ENCODE assay signal across 1 cellular context in the genomic region with DNA sequence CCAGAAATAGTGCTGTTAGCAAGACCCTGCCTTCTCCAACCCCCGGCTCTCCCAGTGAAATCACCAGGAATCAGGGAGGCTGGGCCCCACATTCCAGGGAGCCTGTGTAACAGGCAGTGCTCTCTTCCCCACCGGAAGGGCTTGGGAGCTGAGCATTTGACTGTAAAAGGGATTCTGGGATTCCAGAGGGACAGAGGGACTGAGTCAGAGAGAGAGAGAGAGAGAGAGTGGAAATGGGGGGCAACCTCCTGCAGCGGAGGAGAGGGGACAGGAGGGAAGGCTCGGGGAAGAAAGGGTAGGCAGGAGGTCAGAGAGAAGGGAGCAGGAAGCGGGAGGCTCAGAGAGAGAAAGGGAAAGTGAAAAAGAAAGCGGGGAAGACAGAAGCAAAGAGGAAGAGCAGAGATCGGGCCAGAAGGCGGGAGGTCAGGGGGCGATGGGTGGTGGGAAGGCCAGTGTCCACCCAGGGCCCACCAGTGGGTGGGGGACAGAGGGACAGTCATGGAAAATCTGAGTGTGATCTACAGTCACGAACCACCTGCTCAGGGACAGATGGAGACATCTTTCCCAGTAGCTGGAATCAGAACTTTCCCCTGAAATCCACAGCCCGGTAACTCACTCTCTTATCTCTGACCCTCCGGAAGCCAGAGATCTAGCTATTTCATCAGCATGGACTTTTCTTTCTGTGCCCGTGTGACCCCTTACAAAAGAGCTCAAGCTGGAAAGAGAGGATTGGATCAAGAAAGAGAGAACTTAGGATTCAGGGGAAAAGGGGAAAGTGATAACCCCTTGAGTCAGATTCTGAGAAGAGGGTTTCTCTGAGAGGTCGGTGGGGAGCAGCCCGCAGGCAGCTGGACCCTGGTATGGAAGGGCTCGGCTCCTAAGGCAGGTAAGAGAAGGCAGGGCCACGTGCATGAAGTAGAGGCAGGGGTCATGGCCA.
TF ChIP-seq lines count a peak whose summit lies in the region.

No MANE protein-coding gene starts in this region.

TF ChIP-seq in HepG2, 621 proteins besides CTCF, POLR2A, EP300 and RAD21 (continued from another document and continues in another):
- TF ChIP-seq, protein P1, sequence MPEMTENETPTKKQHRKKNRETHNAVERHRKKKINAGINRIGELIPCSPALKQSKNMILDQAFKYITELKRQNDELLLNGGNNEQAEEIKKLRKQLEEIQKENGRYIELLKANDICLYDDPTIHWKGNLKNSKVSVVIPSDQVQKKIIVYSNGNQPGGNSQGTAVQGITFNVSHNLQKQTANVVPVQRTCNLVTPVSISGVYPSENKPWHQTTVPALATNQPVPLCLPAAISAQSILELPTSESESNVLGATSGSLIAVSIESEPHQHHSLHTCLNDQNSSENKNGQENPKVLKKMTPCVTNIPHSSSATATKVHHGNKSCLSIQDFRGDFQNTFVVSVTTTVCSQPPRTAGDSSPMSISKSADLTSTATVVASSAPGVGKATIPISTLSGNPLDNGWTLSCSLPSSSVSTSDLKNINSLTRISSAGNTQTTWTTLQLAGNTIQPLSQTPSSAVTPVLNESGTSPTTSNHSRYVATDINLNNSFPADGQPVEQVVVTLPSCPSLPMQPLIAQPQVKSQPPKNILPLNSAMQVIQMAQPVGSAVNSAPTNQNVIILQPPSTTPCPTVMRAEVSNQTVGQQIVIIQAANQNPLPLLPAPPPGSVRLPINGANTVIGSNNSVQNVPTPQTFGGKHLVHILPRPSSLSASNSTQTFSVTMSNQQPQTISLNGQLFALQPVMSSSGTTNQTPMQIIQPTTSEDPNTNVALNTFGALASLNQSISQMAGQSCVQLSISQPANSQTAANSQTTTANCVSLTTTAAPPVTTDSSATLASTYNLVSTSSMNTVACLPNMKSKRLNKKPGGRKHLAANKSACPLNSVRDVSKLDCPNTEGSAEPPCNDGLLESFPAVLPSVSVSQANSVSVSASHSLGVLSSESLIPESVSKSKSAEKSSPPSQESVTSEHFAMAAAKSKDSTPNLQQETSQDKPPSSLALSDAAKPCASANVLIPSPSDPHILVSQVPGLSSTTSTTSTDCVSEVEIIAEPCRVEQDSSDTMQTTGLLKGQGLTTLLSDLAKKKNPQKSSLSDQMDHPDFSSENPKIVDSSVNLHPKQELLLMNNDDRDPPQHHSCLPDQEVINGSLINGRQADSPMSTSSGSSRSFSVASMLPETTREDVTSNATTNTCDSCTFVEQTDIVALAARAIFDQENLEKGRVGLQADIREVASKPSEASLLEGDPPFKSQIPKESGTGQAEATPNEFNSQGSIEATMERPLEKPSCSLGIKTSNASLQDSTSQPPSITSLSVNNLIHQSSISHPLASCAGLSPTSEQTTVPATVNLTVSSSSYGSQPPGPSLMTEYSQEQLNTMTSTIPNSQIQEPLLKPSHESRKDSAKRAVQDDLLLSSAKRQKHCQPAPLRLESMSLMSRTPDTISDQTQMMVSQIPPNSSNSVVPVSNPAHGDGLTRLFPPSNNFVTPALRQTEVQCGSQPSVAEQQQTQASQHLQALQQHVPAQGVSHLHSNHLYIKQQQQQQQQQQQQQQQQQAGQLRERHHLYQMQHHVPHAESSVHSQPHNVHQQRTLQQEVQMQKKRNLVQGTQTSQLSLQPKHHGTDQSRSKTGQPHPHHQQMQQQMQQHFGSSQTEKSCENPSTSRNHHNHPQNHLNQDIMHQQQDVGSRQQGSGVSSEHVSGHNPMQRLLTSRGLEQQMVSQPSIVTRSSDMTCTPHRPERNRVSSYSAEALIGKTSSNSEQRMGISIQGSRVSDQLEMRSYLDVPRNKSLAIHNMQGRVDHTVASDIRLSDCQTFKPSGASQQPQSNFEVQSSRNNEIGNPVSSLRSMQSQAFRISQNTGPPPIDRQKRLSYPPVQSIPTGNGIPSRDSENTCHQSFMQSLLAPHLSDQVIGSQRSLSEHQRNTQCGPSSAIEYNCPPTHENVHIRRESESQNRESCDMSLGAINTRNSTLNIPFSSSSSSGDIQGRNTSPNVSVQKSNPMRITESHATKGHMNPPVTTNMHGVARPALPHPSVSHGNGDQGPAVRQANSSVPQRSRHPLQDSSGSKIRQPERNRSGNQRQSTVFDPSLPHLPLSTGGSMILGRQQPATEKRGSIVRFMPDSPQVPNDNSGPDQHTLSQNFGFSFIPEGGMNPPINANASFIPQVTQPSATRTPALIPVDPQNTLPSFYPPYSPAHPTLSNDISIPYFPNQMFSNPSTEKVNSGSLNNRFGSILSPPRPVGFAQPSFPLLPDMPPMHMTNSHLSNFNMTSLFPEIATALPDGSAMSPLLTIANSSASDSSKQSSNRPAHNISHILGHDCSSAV (CRISPR knock-in tag; IDR thresholded peaks at IDR 0.05; ENCODE audit: borderline replicate concordance): no peak
- TF ChIP-seq ZNF33B (CRISPR knock-in tag; IDR thresholded peaks at IDR 0.05): no peak
- TF ChIP-seq KDM3A (CRISPR knock-in tag; IDR thresholded peaks at IDR 0.05; ENCODE audit: low read depth): no peak
- no peak for TF ChIP-seq ZNF251 (CRISPR knock-in tag; IDR thresholded peaks at IDR 0.05)
- TF ChIP-seq, protein P2, sequence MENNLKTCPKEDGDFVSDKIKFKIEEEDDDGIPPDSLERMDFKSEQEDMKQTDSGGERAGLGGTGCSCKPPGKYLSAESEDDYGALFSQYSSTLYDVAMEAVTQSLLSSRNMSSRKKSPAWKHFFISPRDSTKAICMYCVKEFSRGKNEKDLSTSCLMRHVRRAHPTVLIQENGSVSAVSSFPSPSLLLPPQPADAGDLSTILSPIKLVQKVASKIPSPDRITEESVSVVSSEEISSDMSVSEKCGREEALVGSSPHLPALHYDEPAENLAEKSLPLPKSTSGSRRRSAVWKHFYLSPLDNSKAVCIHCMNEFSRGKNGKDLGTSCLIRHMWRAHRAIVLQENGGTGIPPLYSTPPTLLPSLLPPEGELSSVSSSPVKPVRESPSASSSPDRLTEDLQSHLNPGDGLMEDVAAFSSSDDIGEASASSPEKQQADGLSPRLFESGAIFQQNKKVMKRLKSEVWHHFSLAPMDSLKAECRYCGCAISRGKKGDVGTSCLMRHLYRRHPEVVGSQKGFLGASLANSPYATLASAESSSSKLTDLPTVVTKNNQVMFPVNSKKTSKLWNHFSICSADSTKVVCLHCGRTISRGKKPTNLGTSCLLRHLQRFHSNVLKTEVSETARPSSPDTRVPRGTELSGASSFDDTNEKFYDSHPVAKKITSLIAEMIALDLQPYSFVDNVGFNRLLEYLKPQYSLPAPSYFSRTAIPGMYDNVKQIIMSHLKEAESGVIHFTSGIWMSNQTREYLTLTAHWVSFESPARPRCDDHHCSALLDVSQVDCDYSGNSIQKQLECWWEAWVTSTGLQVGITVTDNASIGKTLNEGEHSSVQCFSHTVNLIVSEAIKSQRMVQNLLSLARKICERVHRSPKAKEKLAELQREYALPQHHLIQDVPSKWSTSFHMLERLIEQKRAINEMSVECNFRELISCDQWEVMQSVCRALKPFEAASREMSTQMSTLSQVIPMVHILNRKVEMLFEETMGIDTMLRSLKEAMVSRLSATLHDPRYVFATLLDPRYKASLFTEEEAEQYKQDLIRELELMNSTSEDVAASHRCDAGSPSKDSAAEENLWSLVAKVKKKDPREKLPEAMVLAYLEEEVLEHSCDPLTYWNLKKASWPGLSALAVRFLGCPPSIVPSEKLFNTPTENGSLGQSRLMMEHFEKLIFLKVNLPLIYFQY (CRISPR knock-in tag; IDR thresholded peaks at IDR 0.05; ENCODE audit: borderline replicate concordance): no peak; the same call in 1 of the 2 replicates
- 0 out of 2 replicates have a peak, but pooled peaks have one; percentile 55 for TF ChIP-seq ZNF670 (CRISPR knock-in tag; IDR thresholded peaks at IDR 0.05; ENCODE audit: borderline replicate concordance)
- no peak for TF ChIP-seq ZNF749 (CRISPR knock-in tag; IDR thresholded peaks at IDR 0.05; ENCODE audit: borderline replicate concordance)
- TF ChIP-seq MATR3 (CRISPR knock-in tag; IDR thresholded peaks at IDR 0.05): no peak
- peak; percentile 73; the same call in 1 of the 2 replicates for TF ChIP-seq ZNF816 (CRISPR knock-in tag; IDR thresholded peaks at IDR 0.05; ENCODE audit: borderline replicate concordance)
- TF ChIP-seq KLF11 (CRISPR knock-in tag; IDR thresholded peaks at IDR 0.05): no peak
- no peak for TF ChIP-seq SMARCE1 (IDR thresholded peaks at IDR 0.05; ENCODE audit: borderline replicate concordance)
- peak; percentile 42; the same call in 1 of the 2 replicates for TF ChIP-seq TCF7 (IDR thresholded peaks at IDR 0.05; ENCODE audit: low read depth)
- peak; percentile 36; the same call in 1 of the 2 replicates for TF ChIP-seq FOSL1 (CRISPR knock-in tag; IDR thresholded peaks at IDR 0.05; ENCODE audit: borderline replicate concordance)
- no peak for TF ChIP-seq ZNF337 (CRISPR knock-in tag; IDR thresholded peaks at IDR 0.05; ENCODE audit: borderline replicate concordance, low read depth)
- TF ChIP-seq, protein P3, sequence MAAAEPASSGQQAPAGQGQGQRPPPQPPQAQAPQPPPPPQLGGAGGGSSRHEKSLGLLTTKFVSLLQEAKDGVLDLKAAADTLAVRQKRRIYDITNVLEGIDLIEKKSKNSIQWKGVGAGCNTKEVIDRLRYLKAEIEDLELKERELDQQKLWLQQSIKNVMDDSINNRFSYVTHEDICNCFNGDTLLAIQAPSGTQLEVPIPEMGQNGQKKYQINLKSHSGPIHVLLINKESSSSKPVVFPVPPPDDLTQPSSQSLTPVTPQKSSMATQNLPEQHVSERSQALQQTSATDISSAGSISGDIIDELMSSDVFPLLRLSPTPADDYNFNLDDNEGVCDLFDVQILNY (CRISPR knock-in tag; conservative IDR thresholded peaks at IDR 0.05): no peak
- TF ChIP-seq NAIF1 (CRISPR knock-in tag; IDR thresholded peaks at IDR 0.05; ENCODE audit: borderline replicate concordance): no peak
- no peak for TF ChIP-seq FLYWCH1 (CRISPR knock-in tag; IDR thresholded peaks at IDR 0.05)
- TF ChIP-seq, protein P4, sequence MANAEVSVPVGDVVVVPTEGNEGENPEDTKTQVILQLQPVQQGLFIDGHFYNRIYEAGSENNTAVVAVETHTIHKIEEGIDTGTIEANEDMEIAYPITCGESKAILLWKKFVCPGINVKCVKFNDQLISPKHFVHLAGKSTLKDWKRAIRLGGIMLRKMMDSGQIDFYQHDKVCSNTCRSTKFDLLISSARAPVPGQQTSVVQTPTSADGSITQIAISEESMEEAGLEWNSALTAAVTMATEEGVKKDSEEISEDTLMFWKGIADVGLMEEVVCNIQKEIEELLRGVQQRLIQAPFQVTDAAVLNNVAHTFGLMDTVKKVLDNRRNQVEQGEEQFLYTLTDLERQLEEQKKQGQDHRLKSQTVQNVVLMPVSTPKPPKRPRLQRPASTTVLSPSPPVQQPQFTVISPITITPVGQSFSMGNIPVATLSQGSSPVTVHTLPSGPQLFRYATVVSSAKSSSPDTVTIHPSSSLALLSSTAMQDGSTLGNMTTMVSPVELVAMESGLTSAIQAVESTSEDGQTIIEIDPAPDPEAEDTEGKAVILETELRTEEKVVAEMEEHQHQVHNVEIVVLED (CRISPR knock-in tag; IDR thresholded peaks at IDR 0.05; ENCODE audit: borderline replicate concordance): no peak
- TF ChIP-seq, protein P5, sequence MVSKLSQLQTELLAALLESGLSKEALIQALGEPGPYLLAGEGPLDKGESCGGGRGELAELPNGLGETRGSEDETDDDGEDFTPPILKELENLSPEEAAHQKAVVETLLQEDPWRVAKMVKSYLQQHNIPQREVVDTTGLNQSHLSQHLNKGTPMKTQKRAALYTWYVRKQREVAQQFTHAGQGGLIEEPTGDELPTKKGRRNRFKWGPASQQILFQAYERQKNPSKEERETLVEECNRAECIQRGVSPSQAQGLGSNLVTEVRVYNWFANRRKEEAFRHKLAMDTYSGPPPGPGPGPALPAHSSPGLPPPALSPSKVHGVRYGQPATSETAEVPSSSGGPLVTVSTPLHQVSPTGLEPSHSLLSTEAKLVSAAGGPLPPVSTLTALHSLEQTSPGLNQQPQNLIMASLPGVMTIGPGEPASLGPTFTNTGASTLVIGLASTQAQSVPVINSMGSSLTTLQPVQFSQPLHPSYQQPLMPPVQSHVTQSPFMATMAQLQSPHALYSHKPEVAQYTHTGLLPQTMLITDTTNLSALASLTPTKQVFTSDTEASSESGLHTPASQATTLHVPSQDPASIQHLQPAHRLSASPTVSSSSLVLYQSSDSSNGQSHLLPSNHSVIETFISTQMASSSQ (IDR thresholded peaks at IDR 0.05; ENCODE audit: low read depth): 0 out of 2 replicates have a peak, but pooled peaks have one; percentile 11
- TF ChIP-seq, protein P5 (CRISPR knock-in tag; IDR thresholded peaks at IDR 0.05; ENCODE audit: borderline replicate concordance): peak; percentile 53; the same call in 1 of the 2 replicates
- no peak for TF ChIP-seq RAD51 (IDR thresholded peaks at IDR 0.05; ENCODE audit: borderline replicate concordance)
- TF ChIP-seq ZNF441 (CRISPR knock-in tag; IDR thresholded peaks at IDR 0.05; ENCODE audit: borderline replicate concordance): no peak
- TF ChIP-seq ZNF839 (CRISPR knock-in tag; IDR thresholded peaks at IDR 0.05; ENCODE audit: borderline replicate concordance): no peak
- 0 out of 2 replicates have a peak, but pooled peaks have one; percentile 49 for TF ChIP-seq ZSCAN9 (CRISPR knock-in tag; IDR thresholded peaks at IDR 0.05; ENCODE audit: borderline replicate concordance)
- TF ChIP-seq TAF1 (CRISPR knock-in tag; IDR thresholded peaks at IDR 0.05): peak; percentile 69
- TF ChIP-seq, protein P6, sequence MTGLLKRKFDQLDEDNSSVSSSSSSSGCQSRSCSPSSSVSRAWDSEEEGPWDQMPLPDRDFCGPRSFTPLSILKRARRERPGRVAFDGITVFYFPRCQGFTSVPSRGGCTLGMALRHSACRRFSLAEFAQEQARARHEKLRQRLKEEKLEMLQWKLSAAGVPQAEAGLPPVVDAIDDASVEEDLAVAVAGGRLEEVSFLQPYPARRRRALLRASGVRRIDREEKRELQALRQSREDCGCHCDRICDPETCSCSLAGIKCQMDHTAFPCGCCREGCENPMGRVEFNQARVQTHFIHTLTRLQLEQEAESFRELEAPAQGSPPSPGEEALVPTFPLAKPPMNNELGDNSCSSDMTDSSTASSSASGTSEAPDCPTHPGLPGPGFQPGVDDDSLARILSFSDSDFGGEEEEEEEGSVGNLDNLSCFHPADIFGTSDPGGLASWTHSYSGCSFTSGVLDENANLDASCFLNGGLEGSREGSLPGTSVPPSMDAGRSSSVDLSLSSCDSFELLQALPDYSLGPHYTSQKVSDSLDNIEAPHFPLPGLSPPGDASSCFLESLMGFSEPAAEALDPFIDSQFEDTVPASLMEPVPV (CRISPR knock-in tag; IDR thresholded peaks at IDR 0.05): no peak
- TF ChIP-seq HDAC2 (CRISPR knock-in tag; IDR thresholded peaks at IDR 0.05): peak; percentile 49; the same call in 1 of the 2 replicates
